Comparison of ENCODE assay signal across 9 cellular contexts in genomic region chr6:53112404-53112803, GRCh38. TPM values are rescaled to one million over a fixed set of nuclear protein-coding genes. Genes with fewer than 3 reads are reported as not detected.
A peak's percentile ranks its signal among the peaks of the same experiment; 100 is the strongest.
DNase-seq lines count a peak whose midpoint lies in the region; ATAC-seq and TF ChIP-seq lines count a peak whose summit lies in the region.
"Had no signal": no experiment of that assay in that cellular context is flagged by ENCODE, and none has a peak within 500 bp of the region (broad histone marks: within the 10 kb centered on the region; RNA-seq: fewer than 3 reads in every experiment).

No MANE protein-coding gene starts in this region.

- H3K27me3 Mint-ChIP-seq in activated CD4-positive, alpha-beta memory T cell treated with anti-CD3 and anti-CD28 coated beads, Interleukin-2, amount 10 ng/mL, durations not matched to agents 7 days and 5 days = peaks cover 2% of the 10 kb centered on the region

- H3K9ac ChIP-seq in DND-41 (ENCODE audit: low read depth, low read length) = no peak overlapping the region

- no peaks in the 10 kb centered on the region for H3K36me3 Mint-ChIP-seq in activated CD4-positive, alpha-beta memory T cell treated with anti-CD3 and anti-CD28 coated beads, Interleukin-2, amount 10 ng/mL, durations not matched to agents 7 days and 5 days (ENCODE audit: low read depth)

- no peaks in the 10 kb centered on the region for H4K20me1 ChIP-seq in DND-41 (ENCODE audit: insufficient read depth, low read length)
- no peaks in the 10 kb centered on the region for H4K20me1 ChIP-seq in OCI-LY7 (ENCODE audit: insufficient read depth, low read length)

- H3K79me2 ChIP-seq in DND-41 (ENCODE audit: insufficient read depth, low read length) = no peaks in the 10 kb centered on the region
- no peaks in the 10 kb centered on the region for H3K79me2 ChIP-seq in OCI-LY7 (ENCODE audit: insufficient read depth, low read depth, low read length)

- H3K9me3 ChIP-seq in DND-41 (ENCODE audit: insufficient read depth, low read length, severe bottlenecking) = no peaks in the 10 kb centered on the region
- no peaks in the 10 kb centered on the region for H3K9me3 ChIP-seq in mucosa of descending colon
- no peaks in the 10 kb centered on the region for H3K9me3 ChIP-seq in OCI-LY7 (ENCODE audit: low read length)
- no peaks in the 10 kb centered on the region for H3K9me3 ChIP-seq in tibial artery

- no peaks in the 10 kb centered on the region for H3K9me3 Mint-ChIP-seq in activated CD4-positive, alpha-beta memory T cell treated with anti-CD3 and anti-CD28 coated beads, Interleukin-2, amount 10 ng/mL, durations not matched to agents 7 days and 5 days

- H3K27me3 ChIP-seq in DND-41 (ENCODE audit: insufficient read depth, low read length, poor library complexity) (no peaks in the 10 kb centered on the region), tibial artery (no peaks in the 10 kb centered on the region)

- H3K27ac Mint-ChIP-seq in activated CD4-positive, alpha-beta memory T cell treated with anti-CD3 and anti-CD28 coated beads, Interleukin-2, amount 10 ng/mL, durations not matched to agents 7 days and 5 days = no peak overlapping the region

- POLR2A ChIA-PET in activated CD4-positive, alpha-beta memory T cell treated with anti-CD3 and anti-CD28 coated beads, Interleukin-2, amount 10 ng/mL, durations not matched to agents 7 days and 5 days (lab: Charles Lee) = interaction anchor here (0.7 to 1.1 kb wide), 3 partner anchors 9 to 47 kb away, joined by 3 to 4 read pairs (median 3); no protein-coding TSS in a partner anchor
- POLR2A ChIA-PET in OCI-LY7 (lab: Charles Lee) = interaction anchor here (0.7 to 1.1 kb wide), 2 partner anchors 19 to 471 kb away, joined by 3 read pairs; no protein-coding TSS in a partner anchor

- H3K4me2 ChIP-seq in DND-41 (ENCODE audit: insufficient read depth, low read length) (no peak overlapping the region), OCI-LY7 (ENCODE audit: low read length) (no peak overlapping the region)

- BruUV-seq in OCI-LY7 (replicated peaks; lab: Mats Ljungman, UMichigan) = no TSS peak

- H2AFZ ChIP-seq in DND-41 (ENCODE audit: low read depth, low read length) = no peak overlapping the region
- no peak overlapping the region for H2AFZ ChIP-seq in OCI-LY7 (ENCODE audit: low read length)

- H3K4me3 ChIP-seq in DND-41 (ENCODE audit: low read depth in 1 of 2, low read length in 2 of 2) (no peak overlapping the region), mucosa of descending colon (no peak overlapping the region), OCI-LY7 (ENCODE audit: low read depth, low read length, poor library complexity, severe bottlenecking) (no peak overlapping the region), tibial artery (no peak overlapping the region)

- H3K9me2 ChIP-seq in OCI-LY7 (ENCODE audit: insufficient read depth, low read length) = no peaks in the 10 kb centered on the region

- CTCF ChIA-PET in activated CD4-positive, alpha-beta memory T cell treated with anti-CD3 and anti-CD28 coated beads, Interleukin-2, amount 10 ng/mL, durations not matched to agents 7 days and 5 days (lab: Charles Lee) = interaction anchor here (1.9 kb wide), 1 partner anchor 117 kb away, joined by 6 read pairs; the partner anchor contains the start of gene GSTA4
- CTCF ChIA-PET in OCI-LY7 (lab: Charles Lee; ENCODE audit: unreplicated experiment) = no interaction called here

- H3K36me3 ChIP-seq in DND-41 (ENCODE audit: insufficient read depth, low read length) = no peaks in the 10 kb centered on the region
- no peaks in the 10 kb centered on the region for H3K36me3 ChIP-seq in mucosa of descending colon (ENCODE audit: low read depth)
- H3K36me3 ChIP-seq in OCI-LY7 (ENCODE audit: insufficient read depth, low read length) = no peaks in the 10 kb centered on the region
- H3K36me3 ChIP-seq in tibial artery = no peaks in the 10 kb centered on the region

- H3K4me1 ChIP-seq in DND-41 (ENCODE audit: insufficient read depth, low read length) (no peaks in the 10 kb centered on the region), mucosa of descending colon (ENCODE audit: low read depth) (peaks cover 2% of the 10 kb centered on the region), OCI-LY7 (ENCODE audit: insufficient read depth, low read length, poor library complexity, severe bottlenecking) (no peaks in the 10 kb centered on the region), tibial artery (no peaks in the 10 kb centered on the region)

- intact Hi-C loops in mucosa of descending colon (cut with DNase I, micrococcal nuclease) (no loop called here), OCI-LY7 (cut with micrococcal nuclease; ENCODE audit: unreplicated experiment) (no loop called here), tibial artery (cut with DNase I; ENCODE audit: low total_unique reads) (no loop called here)

- H3K27ac ChIP-seq in DND-41 (ENCODE audit: low read length) (no peak overlapping the region), OCI-LY7 (ENCODE audit: low read depth, low read length, poor library complexity, severe bottlenecking) (no peak overlapping the region), tibial artery (no peak overlapping the region)

- TF ChIP-seq CTCF in DND-41 (IDR thresholded peaks at IDR 0.05; ENCODE audit: borderline replicate concordance, extremely low read depth, low read length, poor library complexity, severe bottlenecking) (no peak), mucosa of descending colon (IDR thresholded peaks at IDR 0.05) (no peak), OCI-LY7 (conservative IDR thresholded peaks at IDR 0.05; ENCODE audit: low read length) (no peak), tibial artery (IDR thresholded peaks at IDR 0.05) (no peak)

- H3K4me1 Mint-ChIP-seq in activated CD4-positive, alpha-beta memory T cell treated with anti-CD3 and anti-CD28 coated beads, Interleukin-2, amount 10 ng/mL, durations not matched to agents 7 days and 5 days = peaks cover 24% of the 10 kb centered on the region

- H3K4me3 Mint-ChIP-seq in activated CD4-positive, alpha-beta memory T cell treated with anti-CD3 and anti-CD28 coated beads, Interleukin-2, amount 10 ng/mL, durations not matched to agents 7 days and 5 days = no peak overlapping the region
- H3K4me3 Mint-ChIP-seq: naive thymus-derived CD8-positive, alpha-beta T cell had no signal

- 0 out of 3 replicates have a peak, but pooled peaks have one; percentile 33 for ATAC-seq in DND-41 (ENCODE audit: insufficient read depth, low read depth)
- ATAC-seq in mucosa of descending colon = peak; percentile 90
- ATAC-seq in HG02623 (IDR thresholded peaks at IDR 0.05; ENCODE audit: unreplicated experiment) = no peak
- ATAC-seq in HG02763 (IDR thresholded peaks at IDR 0.05; ENCODE audit: unreplicated experiment) = no peak
- ATAC-seq: naive thymus-derived CD8-positive, alpha-beta T cell had no signal

- DNase-seq in DND-41 = no peak
- DNase-seq in NCI-H1417 treated with DMSO at 0.1 percent for 48 hours (lab: John Stamatoyannopoulos, UW) = peak; percentile 63
- DNase-seq in activated CD4-positive, alpha-beta memory T cell treated with anti-CD3 and anti-CD28 coated beads, Interleukin-2, amount 10 ng/mL, durations not matched to agents 7 days and 5 days = peak; percentile 35
- peak in 2 of 3 donors; percentile 11 to 29 for DNase-seq in mucosa of descending colon
- no peak for DNase-seq in OCI-LY7 (ENCODE audit: low spot score)
- no peak for DNase-seq in tibial artery
- DNase-seq: naive thymus-derived CD8-positive, alpha-beta T cell had no signal

RNA-seq across cellular contexts. Expression of gene GCM1, which starts 36.2 kb away (rescaled TPM):
- under 1 TPM in 1 of 2 experiments, not detected in 1; 0.10 TPM for total RNA-seq in activated CD4-positive, alpha-beta memory T cell treated with anti-CD3 and anti-CD28 coated beads, Interleukin-2, amount 10 ng/mL, durations not matched to agents 7 days and 5 days
- not detected for total RNA-seq in mucosa of descending colon
- not detected in 2 replicates for total RNA-seq in OCI-LY7 (2014; rRNA removed; shearing (Covaris generic))
- total RNA-seq in OCI-LY7 (2022) = not detected in 2 replicates

RNA-seq across cellular contexts. Expression of gene FBXO9, which starts 47.2 kb away (rescaled TPM):
- total RNA-seq in activated CD4-positive, alpha-beta memory T cell treated with anti-CD3 and anti-CD28 coated beads, Interleukin-2, amount 10 ng/mL, durations not matched to agents 7 days and 5 days = 10 to 100 TPM; 72.2 to 74.1 TPM
- total RNA-seq in mucosa of descending colon = 100 to 1,000 TPM in 1 of 3 donors, 10 to 100 TPM in 2; 80.3 to 100 (median 80.4) TPM
- total RNA-seq in OCI-LY7 (2014; rRNA removed; shearing (Covaris generic)) = 20.5 and 23.5 TPM in 2 replicates
- 67.7 and 80.2 TPM in 2 replicates for total RNA-seq in OCI-LY7 (2022)

RNA-seq across cellular contexts. Expression of gene CILK1, which starts 50.8 kb away (rescaled TPM):
- 10 to 100 TPM in 1 of 2 experiments, 1 to 10 TPM in 1; 9.9 to 10.5 TPM for total RNA-seq in activated CD4-positive, alpha-beta memory T cell treated with anti-CD3 and anti-CD28 coated beads, Interleukin-2, amount 10 ng/mL, durations not matched to agents 7 days and 5 days
- total RNA-seq in mucosa of descending colon = 10 to 100 TPM; 17.6 to 23.3 (median 18.7) TPM
- total RNA-seq in OCI-LY7 (2014; rRNA removed; shearing (Covaris generic)) = 6.2 and 6.9 TPM in 2 replicates
- 13.7 and 17.8 TPM in 2 replicates for total RNA-seq in OCI-LY7 (2022)

Comparison
In these comparisons a context has a peak if more than half of its experiments do, and no peak if none do; other contexts are left out.
1. ATAC-seq: peak in DND-41 (single experiment) and mucosa of descending colon (single experiment); none in HG02623 (single experiment) and HG02763 (single experiment).
2. DNase-seq: peak in NCI-H1417 treated with DMSO at 0.1 percent for 48 hours (single experiment), activated CD4-positive, alpha-beta memory T cell treated with anti-CD3 and anti-CD28 coated beads, Interleukin-2, amount 10 ng/mL, durations not matched to agents 7 days and 5 days (single experiment) and mucosa of descending colon (2 of 3); none in DND-41 (single experiment), OCI-LY7 (single experiment) and tibial artery (0 of 2).